ENCODE assay signal across 30 cellular contexts in genomic region chr17:2423271-2423670, GRCh38. TPM values are rescaled to one million over a fixed set of nuclear protein-coding genes. Genes with fewer than 3 reads are reported as not detected.
A peak's percentile ranks its signal among the peaks of the same experiment; 100 is the strongest.
DNase-seq lines count a peak whose midpoint lies in the region; FAIRE-seq and TF ChIP-seq lines count a peak whose summit lies in the region.
"Had no signal": no experiment of that assay in that cellular context is flagged by ENCODE, and none has a peak within 500 bp of the region (broad histone marks: within the 10 kb centered on the region; RNA-seq: fewer than 3 reads in every experiment).

No MANE protein-coding gene starts in this region.

- peaks cover 52% of the 10 kb centered on the region for H3K4me1 Mint-ChIP-seq in nephron progenitor cell
- H3K4me1 Mint-ChIP-seq: activated naive CD4-positive, alpha-beta T cell treated with anti-CD3 and anti-CD28 coated beads, Interleukin-2, amount 50 U/mL, for 24 hours; activated T-helper 17 cell treated with anti-CD3 and anti-CD28 coated beads, Interleukin-2, amount 50 U/mL, for 72 hours; H9; immature natural killer cell; stimulated activated memory B cell treated with anti-CD40 and anti-IgM and Interleukin-4, amounts not matched to agents 10 μg/mL and 1 μg/mL and 100 μg/mL, for 72 hours had no signal

- H3K4me3 Mint-ChIP-seq in nephron progenitor cell: no peak overlapping the region
- H3K4me3 Mint-ChIP-seq: activated CD4-positive, alpha-beta memory T cell treated with anti-CD3 and anti-CD28 coated beads for 36 hours; activated naive CD4-positive, alpha-beta T cell treated with anti-CD3 and anti-CD28 coated beads, Interleukin-2, amount 50 U/mL, for 24 hours; activated T-helper 17 cell treated with anti-CD3 and anti-CD28 coated beads, Interleukin-2, amount 50 U/mL, for 72 hours; H9; immature natural killer cell; natural killer cell treated with Interleukin-12 subunit alpha and Interleukin-12 subunit beta and Interleukin-15 and Interleukin-18, amount 100 ng/mL, for 72 hours; stimulated activated memory B cell treated with anti-CD40 and anti-IgM and Interleukin-4, amounts not matched to agents 10 μg/mL and 1 μg/mL and 100 μg/mL, for 72 hours had no signal

- H3K27ac ChIP-seq in breast epithelium: peak overlapping the region; percentile 7 to 25
- H3K27ac ChIP-seq in vagina: no peak overlapping the region
- H3K27ac ChIP-seq: hepatocyte, left ventricle myocardium inferior, pancreas, uterus had no signal

- H3K9me3 Mint-ChIP-seq in nephron progenitor cell: no peaks in the 10 kb centered on the region
- H3K9me3 Mint-ChIP-seq: activated CD4-positive, alpha-beta memory T cell treated with anti-CD3 and anti-CD28 coated beads for 36 hours; activated naive CD4-positive, alpha-beta T cell treated with anti-CD3 and anti-CD28 coated beads, Interleukin-2, amount 50 U/mL, for 24 hours; activated T-helper 17 cell treated with anti-CD3 and anti-CD28 coated beads, Interleukin-2, amount 50 U/mL, for 72 hours; H9; immature natural killer cell; natural killer cell treated with Interleukin-12 subunit alpha and Interleukin-12 subunit beta and Interleukin-15 and Interleukin-18, amount 100 ng/mL, for 72 hours; stimulated activated memory B cell treated with anti-CD40 and anti-IgM and Interleukin-4, amounts not matched to agents 10 μg/mL and 1 μg/mL and 100 μg/mL, for 72 hours had no signal

- DNase-seq in D721Med (ENCODE audit: insufficient read length, low spot score): peak; percentile 83
- DNase-seq in NCI-H187 (lab: John Stamatoyannopoulos, UW): peak; percentile 24 to 35
- DNase-seq in breast epithelium (ENCODE audit: low spot score in 2 of 2): no peak
- no peak for DNase-seq in nephron progenitor cell
- no peak for DNase-seq in NCI-H446 (lab: John Stamatoyannopoulos, UW)
- DNase-seq in vagina (ENCODE audit: extremely low spot score in 2 of 2): no peak
- no peak for DNase-seq in activated CD4-positive, alpha-beta T cell treated with anti-CD3 and anti-CD28 coated beads for 1 hour
- no peak for DNase-seq in NCI-H2196 treated with DMSO at 0.1 percent for 48 hours (lab: John Stamatoyannopoulos, UW; ENCODE audit: unreplicated experiment)
- DNase-seq: ACHN; activated CD4-positive, alpha-beta memory T cell treated with anti-CD3 and anti-CD28 coated beads for 36 hours; activated CD8-positive, alpha-beta memory T cell treated with anti-CD3 and anti-CD28 coated beads, Interleukin-2, amount 50 U/mL, for 48 hours; anterior cingulate cortex; central memory CD4-positive, alpha-beta T cell; COR-L47; EL; H9; immature natural killer cell; Kasumi-1; left ventricle myocardium inferior; NCI-H1048; NCI-H69; pancreas; right cardiac atrium; stimulated activated CD4-positive, alpha-beta T cell treated with anti-CD3 and anti-CD28 coated beads, Interleukin-4, amount 100 ng/mL, for 1 hour; uterus had no signal

- H3K27me3 Mint-ChIP-seq in nephron progenitor cell (ENCODE audit: low read depth, poor library complexity): no peaks in the 10 kb centered on the region
- H3K27me3 Mint-ChIP-seq: activated CD4-positive, alpha-beta memory T cell treated with anti-CD3 and anti-CD28 coated beads for 36 hours; activated naive CD4-positive, alpha-beta T cell treated with anti-CD3 and anti-CD28 coated beads, Interleukin-2, amount 50 U/mL, for 24 hours; activated T-helper 17 cell treated with anti-CD3 and anti-CD28 coated beads, Interleukin-2, amount 50 U/mL, for 72 hours; natural killer cell treated with Interleukin-12 subunit alpha and Interleukin-12 subunit beta and Interleukin-15 and Interleukin-18, amount 100 ng/mL, for 72 hours; stimulated activated memory B cell treated with anti-CD40 and anti-IgM and Interleukin-4, amounts not matched to agents 10 μg/mL and 1 μg/mL and 100 μg/mL, for 72 hours had no signal

- TF ChIP-seq CTCF in D721Med (IDR thresholded peaks at IDR 0.05; ENCODE audit: insufficient read depth, missing control alignments): no peak
- TF ChIP-seq CTCF in breast epithelium (IDR thresholded peaks at IDR 0.05): no peak
- no peak for TF ChIP-seq CTCF in nephron progenitor cell (IDR thresholded peaks at IDR 0.05)
- TF ChIP-seq CTCF in vagina (IDR thresholded peaks at IDR 0.05): no peak

- no peaks in the 10 kb centered on the region for H3K27me3 ChIP-seq in breast epithelium
- H3K27me3 ChIP-seq in vagina: no peaks in the 10 kb centered on the region
- H3K27me3 ChIP-seq: hepatocyte, pancreas, uterus had no signal

- H3K9me3 ChIP-seq in breast epithelium (no peaks in the 10 kb centered on the region), vagina (no peaks in the 10 kb centered on the region)
- H3K9me3 ChIP-seq: left ventricle myocardium inferior, pancreas, uterus had no signal

- no peaks in the 10 kb centered on the region for H3K4me1 ChIP-seq in breast epithelium
- peaks cover 6% of the 10 kb centered on the region for H3K4me1 ChIP-seq in vagina
- H3K4me1 ChIP-seq: uterus had no signal

- H3K36me3 ChIP-seq in breast epithelium (no peaks in the 10 kb centered on the region), vagina (peaks cover 0 to 14% of the 10 kb centered on the region in 2 donors)
- H3K36me3 ChIP-seq: uterus had no signal

- no peak overlapping the region for H3K4me3 ChIP-seq in breast epithelium
- no peak overlapping the region for H3K4me3 ChIP-seq in vagina
- H3K4me3 ChIP-seq: hepatocyte, left ventricle myocardium inferior, pancreas, uterus had no signal

- no peak for TF ChIP-seq POLR2A in breast epithelium (IDR thresholded peaks at IDR 0.05)
- no peak for TF ChIP-seq POLR2A in vagina (IDR thresholded peaks at IDR 0.05)

- FAIRE-seq in D721Med (lab: Jason Lieb, UNC): peak; percentile 99
- FAIRE-seq: pancreas had no signal

- intact Hi-C loops in breast epithelium (cut with DNase I; ENCODE audit: low total_unique reads): no loop called here
- intact Hi-C loops in vagina (cut with DNase I): no loop called here

- H3K36me3 Mint-ChIP-seq in nephron progenitor cell (ENCODE audit: low read depth): peaks cover 71% of the 10 kb centered on the region

- H3K27ac Mint-ChIP-seq in nephron progenitor cell: peak overlapping the region; percentile 22
- H3K27ac Mint-ChIP-seq: activated CD4-positive, alpha-beta memory T cell treated with anti-CD3 and anti-CD28 coated beads for 36 hours; activated T-helper 17 cell treated with anti-CD3 and anti-CD28 coated beads, Interleukin-2, amount 50 U/mL, for 72 hours; immature natural killer cell; natural killer cell treated with Interleukin-12 subunit alpha and Interleukin-12 subunit beta and Interleukin-15 and Interleukin-18, amount 100 ng/mL, for 72 hours; stimulated activated memory B cell treated with anti-CD40 and anti-IgM and Interleukin-4, amounts not matched to agents 10 μg/mL and 1 μg/mL and 100 μg/mL, for 72 hours had no signal

RNA-seq across cellular contexts. Expression of gene MNT, which starts 22.4 kb away (rescaled TPM):
- 10 to 100 TPM in 1 of 3 donors, 1 to 10 TPM in 2; 7.7 to 10.2 (median 8.8) TPM for total RNA-seq in breast epithelium
- total RNA-seq in vagina: 28.5 TPM

Comparison
In these comparisons a context has a peak if more than half of its experiments do, and no peak if none do; other contexts are left out.
1. DNase-seq: peak in D721Med (single experiment) and NCI-H187 (2 of 2); none in breast epithelium (0 of 2), nephron progenitor cell (single experiment), NCI-H446 (0 of 2), vagina (0 of 2), activated CD4-positive, alpha-beta T cell treated with anti-CD3 and anti-CD28 coated beads for 1 hour (single experiment) and NCI-H2196 treated with DMSO at 0.1 percent for 48 hours (single experiment).